1 cellular context compared by ENCODE assay signal in the genomic region with DNA sequence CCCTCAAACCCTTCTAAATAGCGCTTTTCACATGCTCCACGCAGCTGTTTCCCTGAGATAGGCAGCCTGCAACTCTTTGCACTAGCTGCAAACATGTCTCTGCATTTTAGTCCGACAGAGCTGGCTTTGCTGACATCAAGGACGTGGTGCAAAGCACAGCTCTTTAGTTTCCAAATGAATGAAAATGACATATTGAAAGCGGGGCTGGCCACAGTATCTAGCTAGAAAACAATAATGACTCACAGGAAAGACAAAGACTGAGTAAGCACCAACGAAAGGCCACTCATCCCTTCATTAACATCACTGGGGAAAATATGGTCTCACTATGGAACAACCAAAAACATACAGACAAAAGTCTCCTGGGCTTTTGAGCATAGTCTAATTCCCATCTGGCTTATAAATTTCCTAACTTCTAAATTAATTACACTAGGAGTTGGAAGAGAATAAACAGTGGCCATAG.
TF ChIP-seq lines count a peak whose summit lies in the region.

No MANE protein-coding gene starts in this region.

TF ChIP-seq in GM23338, 12 proteins besides CTCF, POLR2A, EP300 and RAD21 (continued from another document):
- TF ChIP-seq ETS1 (IDR thresholded peaks at IDR 0.05) (no peak), EZH2 (IDR thresholded peaks at IDR 0.05; ENCODE audit: low read depth, unreplicated experiment) (no peak), STAT1 (IDR thresholded peaks at IDR 0.05; ENCODE audit: unreplicated experiment) (no peak), CREB1 (CRISPR knock-in tag; IDR thresholded peaks at IDR 0.05; ENCODE audit: low read depth) (no peak), NANOG (IDR thresholded peaks at IDR 0.05; ENCODE audit: borderline replicate concordance) (no peak), POLR2AphosphoS5 (IDR thresholded peaks at IDR 0.05; ENCODE audit: low read depth) (no peak), ZNF331 (CRISPR knock-in tag; IDR thresholded peaks at IDR 0.05; ENCODE audit: low read depth) (no peak), EZH2phosphoT487 (IDR thresholded peaks at IDR 0.05; ENCODE audit: unreplicated experiment) (no peak)
- TF ChIP-seq, protein P1, sequence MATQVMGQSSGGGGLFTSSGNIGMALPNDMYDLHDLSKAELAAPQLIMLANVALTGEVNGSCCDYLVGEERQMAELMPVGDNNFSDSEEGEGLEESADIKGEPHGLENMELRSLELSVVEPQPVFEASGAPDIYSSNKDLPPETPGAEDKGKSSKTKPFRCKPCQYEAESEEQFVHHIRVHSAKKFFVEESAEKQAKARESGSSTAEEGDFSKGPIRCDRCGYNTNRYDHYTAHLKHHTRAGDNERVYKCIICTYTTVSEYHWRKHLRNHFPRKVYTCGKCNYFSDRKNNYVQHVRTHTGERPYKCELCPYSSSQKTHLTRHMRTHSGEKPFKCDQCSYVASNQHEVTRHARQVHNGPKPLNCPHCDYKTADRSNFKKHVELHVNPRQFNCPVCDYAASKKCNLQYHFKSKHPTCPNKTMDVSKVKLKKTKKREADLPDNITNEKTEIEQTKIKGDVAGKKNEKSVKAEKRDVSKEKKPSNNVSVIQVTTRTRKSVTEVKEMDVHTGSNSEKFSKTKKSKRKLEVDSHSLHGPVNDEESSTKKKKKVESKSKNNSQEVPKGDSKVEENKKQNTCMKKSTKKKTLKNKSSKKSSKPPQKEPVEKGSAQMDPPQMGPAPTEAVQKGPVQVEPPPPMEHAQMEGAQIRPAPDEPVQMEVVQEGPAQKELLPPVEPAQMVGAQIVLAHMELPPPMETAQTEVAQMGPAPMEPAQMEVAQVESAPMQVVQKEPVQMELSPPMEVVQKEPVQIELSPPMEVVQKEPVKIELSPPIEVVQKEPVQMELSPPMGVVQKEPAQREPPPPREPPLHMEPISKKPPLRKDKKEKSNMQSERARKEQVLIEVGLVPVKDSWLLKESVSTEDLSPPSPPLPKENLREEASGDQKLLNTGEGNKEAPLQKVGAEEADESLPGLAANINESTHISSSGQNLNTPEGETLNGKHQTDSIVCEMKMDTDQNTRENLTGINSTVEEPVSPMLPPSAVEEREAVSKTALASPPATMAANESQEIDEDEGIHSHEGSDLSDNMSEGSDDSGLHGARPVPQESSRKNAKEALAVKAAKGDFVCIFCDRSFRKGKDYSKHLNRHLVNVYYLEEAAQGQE (IDR thresholded peaks at IDR 0.05; ENCODE audit: unreplicated experiment): no peak
- TF ChIP-seq, protein P2, sequence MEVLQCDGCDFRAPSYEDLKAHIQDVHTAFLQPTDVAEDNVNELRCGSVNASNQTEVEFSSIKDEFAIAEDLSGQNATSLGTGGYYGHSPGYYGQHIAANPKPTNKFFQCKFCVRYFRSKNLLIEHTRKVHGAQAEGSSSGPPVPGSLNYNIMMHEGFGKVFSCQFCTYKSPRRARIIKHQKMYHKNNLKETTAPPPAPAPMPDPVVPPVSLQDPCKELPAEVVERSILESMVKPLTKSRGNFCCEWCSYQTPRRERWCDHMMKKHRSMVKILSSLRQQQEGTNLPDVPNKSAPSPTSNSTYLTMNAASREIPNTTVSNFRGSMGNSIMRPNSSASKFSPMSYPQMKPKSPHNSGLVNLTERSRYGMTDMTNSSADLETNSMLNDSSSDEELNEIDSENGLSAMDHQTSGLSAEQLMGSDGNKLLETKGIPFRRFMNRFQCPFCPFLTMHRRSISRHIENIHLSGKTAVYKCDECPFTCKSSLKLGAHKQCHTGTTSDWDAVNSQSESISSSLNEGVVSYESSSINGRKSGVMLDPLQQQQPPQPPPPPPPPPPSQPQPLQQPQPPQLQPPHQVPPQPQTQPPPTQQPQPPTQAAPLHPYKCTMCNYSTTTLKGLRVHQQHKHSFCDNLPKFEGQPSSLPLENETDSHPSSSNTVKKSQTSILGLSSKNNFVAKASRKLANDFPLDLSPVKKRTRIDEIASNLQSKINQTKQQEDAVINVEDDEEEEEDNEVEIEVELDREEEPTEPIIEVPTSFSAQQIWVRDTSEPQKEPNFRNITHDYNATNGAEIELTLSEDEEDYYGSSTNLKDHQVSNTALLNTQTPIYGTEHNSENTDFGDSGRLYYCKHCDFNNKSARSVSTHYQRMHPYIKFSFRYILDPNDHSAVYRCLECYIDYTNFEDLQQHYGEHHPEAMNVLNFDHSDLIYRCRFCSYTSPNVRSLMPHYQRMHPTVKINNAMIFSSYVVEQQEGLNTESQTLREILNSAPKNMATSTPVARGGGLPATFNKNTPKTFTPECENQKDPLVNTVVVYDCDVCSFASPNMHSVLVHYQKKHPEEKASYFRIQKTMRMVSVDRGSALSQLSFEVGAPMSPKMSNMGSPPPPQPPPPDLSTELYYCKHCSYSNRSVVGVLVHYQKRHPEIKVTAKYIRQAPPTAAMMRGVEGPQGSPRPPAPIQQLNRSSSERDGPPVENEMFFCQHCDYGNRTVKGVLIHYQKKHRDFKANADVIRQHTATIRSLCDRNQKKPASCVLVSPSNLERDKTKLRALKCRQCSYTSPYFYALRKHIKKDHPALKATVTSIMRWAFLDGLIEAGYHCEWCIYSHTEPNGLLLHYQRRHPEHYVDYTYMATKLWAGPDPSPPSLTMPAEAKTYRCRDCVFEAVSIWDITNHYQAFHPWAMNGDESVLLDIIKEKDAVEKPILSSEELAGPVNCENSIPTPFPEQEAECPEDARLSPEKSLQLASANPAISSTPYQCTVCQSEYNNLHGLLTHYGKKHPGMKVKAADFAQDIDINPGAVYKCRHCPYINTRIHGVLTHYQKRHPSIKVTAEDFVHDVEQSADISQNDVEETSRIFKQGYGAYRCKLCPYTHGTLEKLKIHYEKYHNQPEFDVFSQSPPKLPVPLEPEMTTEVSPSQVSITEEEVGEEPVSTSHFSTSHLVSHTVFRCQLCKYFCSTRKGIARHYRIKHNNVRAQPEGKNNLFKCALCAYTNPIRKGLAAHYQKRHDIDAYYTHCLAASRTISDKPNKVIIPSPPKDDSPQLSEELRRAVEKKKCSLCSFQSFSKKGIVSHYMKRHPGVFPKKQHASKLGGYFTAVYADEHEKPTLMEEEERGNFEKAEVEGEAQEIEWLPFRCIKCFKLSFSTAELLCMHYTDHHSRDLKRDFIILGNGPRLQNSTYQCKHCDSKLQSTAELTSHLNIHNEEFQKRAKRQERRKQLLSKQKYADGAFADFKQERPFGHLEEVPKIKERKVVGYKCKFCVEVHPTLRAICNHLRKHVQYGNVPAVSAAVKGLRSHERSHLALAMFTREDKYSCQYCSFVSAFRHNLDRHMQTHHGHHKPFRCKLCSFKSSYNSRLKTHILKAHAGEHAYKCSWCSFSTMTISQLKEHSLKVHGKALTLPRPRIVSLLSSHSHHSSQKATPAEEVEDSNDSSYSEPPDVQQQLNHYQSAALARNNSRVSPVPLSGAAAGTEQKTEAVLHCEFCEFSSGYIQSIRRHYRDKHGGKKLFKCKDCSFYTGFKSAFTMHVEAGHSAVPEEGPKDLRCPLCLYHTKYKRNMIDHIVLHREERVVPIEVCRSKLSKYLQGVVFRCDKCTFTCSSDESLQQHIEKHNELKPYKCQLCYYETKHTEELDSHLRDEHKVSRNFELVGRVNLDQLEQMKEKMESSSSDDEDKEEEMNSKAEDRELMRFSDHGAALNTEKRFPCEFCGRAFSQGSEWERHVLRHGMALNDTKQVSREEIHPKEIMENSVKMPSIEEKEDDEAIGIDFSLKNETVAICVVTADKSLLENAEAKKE (CRISPR knock-in tag; IDR thresholded peaks at IDR 0.05): no peak
